In genomic region chr19:3668331-3669133, GRCh38 we compare ENCODE assay signal across 1 cellular context.
TF ChIP-seq lines count a peak whose summit lies in the region.

No MANE protein-coding gene starts in this region.

TF ChIP-seq in GM23338, 12 proteins besides CTCF, POLR2A, EP300 and RAD21 (continued from another document):
- TF ChIP-seq ZNF462 (CRISPR knock-in tag; IDR thresholded peaks at IDR 0.05), result no peak
- TF ChIP-seq POLR2AphosphoS5 (IDR thresholded peaks at IDR 0.05; ENCODE audit: low read depth), result no peak
- no peak for TF ChIP-seq CREB1 (CRISPR knock-in tag; IDR thresholded peaks at IDR 0.05; ENCODE audit: low read depth)
- TF ChIP-seq JUNB (IDR thresholded peaks at IDR 0.05; ENCODE audit: unreplicated experiment), result no peak
- TF ChIP-seq EZH2 (IDR thresholded peaks at IDR 0.05; ENCODE audit: low read depth, unreplicated experiment), result no peak
- no peak for TF ChIP-seq ZNF114 (CRISPR knock-in tag; IDR thresholded peaks at IDR 0.05)
